Comparison of ENCODE assay signal across 13 cellular contexts in genomic region chr20:35368616-35369423, GRCh38. TPM values are rescaled to one million over a fixed set of nuclear protein-coding genes. Genes with fewer than 3 reads are reported as not detected.
DNase-seq lines count a peak whose midpoint lies in the region; ATAC-seq and TF ChIP-seq lines count a peak whose summit lies in the region.
"Had no signal": no experiment of that assay in that cellular context is flagged by ENCODE, and none has a peak within 500 bp of the region (broad histone marks: within the 10 kb centered on the region; RNA-seq: fewer than 3 reads in every experiment).

No MANE protein-coding gene starts in this region.

- DNase-seq in HT1080 (ENCODE audit: low read depth) (peak; percentile 8), SIG-M5 (lab: John Stamatoyannopoulos, UW) (peak; percentile 10), glutamatergic neuron (no peak), osteocyte (ENCODE audit: extremely low spot score, unreplicated experiment) (no peak), foreskin melanocyte (no peak), GF-D8 (lab: John Stamatoyannopoulos, UW) (no peak)
- no peak for DNase-seq in activated CD4-positive, alpha-beta T cell treated with anti-CD3 and anti-CD28 coated beads for 1 hour
- DNase-seq: activated T-cell treated with anti-CD3 and anti-CD28 coated beads for 4 hours; NCI-H1417 treated with DMSO at 0.1 percent for 48 hours; PC-3; stimulated activated naive CD8-positive, alpha-beta T cell treated with anti-CD3 and anti-CD28 coated beads, Interleukin-15, amount 100 ng/mL, for 72 hours; T-helper 9 cell had no signal

- H3K4me1 Mint-ChIP-seq in glutamatergic neuron (ENCODE audit: low read depth, unreplicated experiment) (peaks cover 15% of the 10 kb centered on the region), osteocyte (ENCODE audit: unreplicated experiment) (peaks cover 32% of the 10 kb centered on the region)
- H3K4me1 Mint-ChIP-seq: stimulated activated naive CD8-positive, alpha-beta T cell treated with anti-CD3 and anti-CD28 coated beads, Interleukin-15, amount 100 ng/mL, for 72 hours had no signal

- peak overlapping the region; percentile 30 for H3K27ac Mint-ChIP-seq in glutamatergic neuron (ENCODE audit: unreplicated experiment)
- H3K27ac Mint-ChIP-seq in osteocyte (ENCODE audit: unreplicated experiment): peak overlapping the region; percentile 44

- H3K36me3 Mint-ChIP-seq in glutamatergic neuron (ENCODE audit: unreplicated experiment) (no peaks in the 10 kb centered on the region), osteocyte (ENCODE audit: unreplicated experiment) (peaks cover 15% of the 10 kb centered on the region)

- ATAC-seq in GM21825 (IDR thresholded peaks at IDR 0.05; ENCODE audit: unreplicated experiment): no peak
- ATAC-seq: PC-3; stimulated activated naive CD8-positive, alpha-beta T cell treated with anti-CD3 and anti-CD28 coated beads, Interleukin-15, amount 100 ng/mL, for 72 hours had no signal

- TF ChIP-seq CTCF in glutamatergic neuron (IDR thresholded peaks at IDR 0.05; ENCODE audit: partially characterized antibody, unreplicated experiment) (no peak), osteocyte (IDR thresholded peaks at IDR 0.05) (no peak)

- H3K27me3 Mint-ChIP-seq in glutamatergic neuron (ENCODE audit: unreplicated experiment) (no peaks in the 10 kb centered on the region), osteocyte (ENCODE audit: unreplicated experiment) (no peaks in the 10 kb centered on the region)
- H3K27me3 Mint-ChIP-seq: stimulated activated naive CD8-positive, alpha-beta T cell treated with anti-CD3 and anti-CD28 coated beads, Interleukin-15, amount 100 ng/mL, for 72 hours had no signal

- H3K9me3 Mint-ChIP-seq in glutamatergic neuron (ENCODE audit: unreplicated experiment) (no peaks in the 10 kb centered on the region), osteocyte (ENCODE audit: unreplicated experiment) (no peaks in the 10 kb centered on the region)
- H3K9me3 Mint-ChIP-seq: stimulated activated naive CD8-positive, alpha-beta T cell treated with anti-CD3 and anti-CD28 coated beads, Interleukin-15, amount 100 ng/mL, for 72 hours had no signal

- H3K4me3 Mint-ChIP-seq in glutamatergic neuron (ENCODE audit: unreplicated experiment) (no peak overlapping the region), osteocyte (ENCODE audit: unreplicated experiment) (no peak overlapping the region)
- H3K4me3 Mint-ChIP-seq: stimulated activated naive CD8-positive, alpha-beta T cell treated with anti-CD3 and anti-CD28 coated beads, Interleukin-15, amount 100 ng/mL, for 72 hours had no signal

RNA-seq across cellular contexts. Expression of gene UQCC1, which starts 43.0 kb away (rescaled TPM):
- 55.7 and 58.1 TPM in 2 replicates for total RNA-seq in HT1080 (2014; rRNA removed; shearing (Covaris generic))
- polyA plus RNA-seq in HT1080 (2015; cell fraction: cytosol; rRNA removed): 45.1 and 49.3 TPM in 2 replicates
- polyA plus RNA-seq in HT1080 (2015; cell fraction: nucleus; rRNA removed): 123 and 145 TPM in 2 replicates
- total RNA-seq in glutamatergic neuron (ENCODE audit: unreplicated experiment): 46.0 TPM
- 41.1 and 42.2 TPM in 2 replicates for total RNA-seq in osteocyte

Comparison
In these comparisons a context has a peak if more than half of its experiments do, and no peak if none do; other contexts are left out.
1. DNase-seq: peak in HT1080 (single experiment) and SIG-M5 (single experiment); none in glutamatergic neuron (single experiment), osteocyte (single experiment), foreskin melanocyte (single experiment), GF-D8 (single experiment) and activated CD4-positive, alpha-beta T cell treated with anti-CD3 and anti-CD28 coated beads for 1 hour (single experiment).